In the genomic region with DNA sequence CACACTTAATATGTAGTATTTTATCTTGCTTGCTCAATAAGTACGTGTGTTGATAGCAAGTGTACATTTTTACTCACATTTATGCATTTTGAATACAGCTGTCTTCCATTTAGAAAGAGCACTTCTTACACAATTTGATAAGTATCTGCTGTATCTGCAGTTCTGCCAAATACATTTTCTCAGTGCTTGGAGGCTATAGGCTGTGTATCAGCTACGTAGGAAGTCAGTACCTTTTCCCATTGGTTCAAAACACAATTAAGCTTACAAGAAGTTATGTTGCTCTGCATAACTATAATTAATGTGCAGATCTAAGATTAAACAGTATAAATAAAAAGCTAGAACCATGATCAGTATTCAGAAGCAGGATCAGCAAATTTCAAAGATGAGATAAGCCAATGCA, we compare ENCODE assay signal across 27 cellular contexts.
"Had no signal": no experiment of that assay in that cellular context is flagged by ENCODE, and none has a peak within 500 bp of the region (broad histone marks: within the 10 kb centered on the region; RNA-seq: fewer than 3 reads in every experiment).

No MANE protein-coding gene starts in this region.

- H3K27ac Mint-ChIP-seq: stimulated activated effector memory CD8-positive, alpha-beta T cell treated with anti-CD3 and anti-CD28 coated beads, Interleukin-12 subunit alpha, Interleukin-12 subunit beta, amount 100 ng/mL, for 72 hours; stimulated activated memory B cell treated with anti-CD40 and anti-IgM and Interleukin-4, amounts not matched to agents 10 μg/mL and 1 μg/mL and 100 μg/mL, for 72 hours; stimulated activated naive B cell treated with anti-CD40 and anti-IgM and Interleukin-4, amounts not matched to agents 10 μg/mL and 1 μg/mL and 100 μg/mL, for 72 hours; stimulated activated naive CD8-positive, alpha-beta T cell treated with anti-CD3 and anti-CD28 coated beads, Interleukin-15, amount 100 ng/mL, for 72 hours; stimulated activated naive CD8-positive, alpha-beta T cell treated with anti-CD3 and anti-CD28 coated beads, Interleukin-15, Interleukin-2, amounts not matched to agents 100 ng/mL and 50 ng/mL, for 24 hours; type B pancreatic cell had no signal

- H3K4me3 ChIP-seq: stomach, suprapubic skin, testis, thoracic aorta, thyroid gland, tibial artery, tibial nerve, transverse colon, upper lobe of left lung, upper lobe of right lung, uterus, vagina had no signal

- H3K9me3 Mint-ChIP-seq: stimulated activated effector memory CD8-positive, alpha-beta T cell treated with anti-CD3 and anti-CD28 coated beads, Interleukin-12 subunit alpha, Interleukin-12 subunit beta, amount 100 ng/mL, for 72 hours; stimulated activated memory B cell treated with anti-CD40 and anti-IgM and Interleukin-4, amounts not matched to agents 10 μg/mL and 1 μg/mL and 100 μg/mL, for 72 hours; type B pancreatic cell had no signal

- H3K4me1 ChIP-seq: stomach, suprapubic skin, testis, thyroid gland, tibial artery, tibial nerve, transverse colon, upper lobe of left lung, upper lobe of right lung, uterus, vagina had no signal

- H3K27me3 Mint-ChIP-seq: stimulated activated memory B cell treated with anti-CD40 and anti-IgM and Interleukin-4, amounts not matched to agents 10 μg/mL and 1 μg/mL and 100 μg/mL, for 72 hours; stimulated activated naive B cell treated with anti-CD40 and anti-IgM and Interleukin-4, amounts not matched to agents 10 μg/mL and 1 μg/mL and 100 μg/mL, for 72 hours; stimulated activated naive CD8-positive, alpha-beta T cell treated with anti-CD3 and anti-CD28 coated beads, Interleukin-15, Interleukin-2, amounts not matched to agents 100 ng/mL and 50 ng/mL, for 24 hours; type B pancreatic cell had no signal

- H3K9me3 ChIP-seq: stomach, suprapubic skin, testis, thoracic aorta, thyroid gland, tibial artery, tibial nerve, transverse colon, upper lobe of left lung, upper lobe of right lung, uterus, vagina had no signal

- ATAC-seq: stimulated activated effector memory CD8-positive, alpha-beta T cell treated with anti-CD3 and anti-CD28 coated beads, Interleukin-12 subunit alpha, Interleukin-12 subunit beta, amount 100 ng/mL, for 72 hours; stimulated activated memory B cell treated with anti-CD40 and anti-IgM and Interleukin-4, amounts not matched to agents 10 μg/mL and 1 μg/mL and 100 μg/mL, for 72 hours; stimulated activated naive B cell treated with anti-CD40 and anti-IgM and Interleukin-4, amounts not matched to agents 10 μg/mL and 1 μg/mL and 100 μg/mL, for 72 hours; stimulated activated naive CD8-positive, alpha-beta T cell treated with anti-CD3 and anti-CD28 coated beads, Interleukin-15, amount 100 ng/mL, for 72 hours; stimulated activated naive CD8-positive, alpha-beta T cell treated with anti-CD3 and anti-CD28 coated beads, Interleukin-15, Interleukin-2, amounts not matched to agents 100 U/mL and 50 U/mL, for 24 hours; upper lobe of right lung had no signal

- H3K36me3 Mint-ChIP-seq: stimulated activated effector memory CD8-positive, alpha-beta T cell treated with anti-CD3 and anti-CD28 coated beads, Interleukin-12 subunit alpha, Interleukin-12 subunit beta, amount 100 ng/mL, for 72 hours; stimulated activated memory B cell treated with anti-CD40 and anti-IgM and Interleukin-4, amounts not matched to agents 10 μg/mL and 1 μg/mL and 100 μg/mL, for 72 hours; stimulated activated naive B cell treated with anti-CD40 and anti-IgM and Interleukin-4, amounts not matched to agents 10 μg/mL and 1 μg/mL and 100 μg/mL, for 72 hours; type B pancreatic cell had no signal

- H3K36me3 ChIP-seq: stomach, suprapubic skin, thoracic aorta, thyroid gland, tibial artery, tibial nerve, transverse colon, upper lobe of left lung, upper lobe of right lung, uterus, vagina had no signal

- H3K27me3 ChIP-seq: stomach, suprapubic skin, testis, thyroid gland, tibial artery, tibial nerve, transverse colon, upper lobe of left lung, upper lobe of right lung, uterus, vagina had no signal

- DNase-seq: stimulated activated CD4-positive, alpha-beta T cell treated with anti-CD3 and anti-CD28 coated beads, Interleukin-2, amount 100 ng/mL, for 48 hours; stimulated activated CD4-positive, alpha-beta T cell treated with anti-CD3 and anti-CD28 coated beads, Interleukin-4, amount 100 ng/mL, for 1 hour; stimulated activated CD4-positive, alpha-beta T cell treated with anti-CD3 and anti-CD28 coated beads, Interleukin-4, amount 100 ng/mL, for 4 hours; stimulated activated CD8-positive, alpha-beta memory T cell treated with anti-CD3 and anti-CD28 coated beads, Interleukin-4, amount 100 ng/mL, for 48 hours; stimulated activated naive B cell treated with anti-CD40 and anti-IgM and Interleukin-4, amounts not matched to agents 10 μg/mL and 1 μg/mL and 100 μg/mL, for 72 hours; stimulated activated naive CD4-positive, alpha-beta T cell; stimulated activated naive CD4-positive, alpha-beta T cell treated with Interleukin-2 at 50 U/mL for 16 hours; stimulated activated naive CD8-positive, alpha-beta T cell treated with anti-CD3 and anti-CD28 coated beads, Interleukin-15, amount 100 ng/mL, for 72 hours; stimulated activated naive CD8-positive, alpha-beta T cell treated with anti-CD3 and anti-CD28 coated beads, Interleukin-15, Interleukin-2, amounts not matched to agents 100 U/mL and 50 U/mL, for 24 hours; stomach; substantia nigra; testis; thyroid gland; tibial artery; transverse colon; upper lobe of left lung; upper lobe of right lung; uterus had no signal

- FAIRE-seq: urothelium cell line had no signal

- H3K4me1 Mint-ChIP-seq: stimulated activated effector memory CD8-positive, alpha-beta T cell treated with anti-CD3 and anti-CD28 coated beads, Interleukin-12 subunit alpha, Interleukin-12 subunit beta, amount 100 ng/mL, for 72 hours; stimulated activated memory B cell treated with anti-CD40 and anti-IgM and Interleukin-4, amounts not matched to agents 10 μg/mL and 1 μg/mL and 100 μg/mL, for 72 hours; stimulated activated naive B cell treated with anti-CD40 and anti-IgM and Interleukin-4, amounts not matched to agents 10 μg/mL and 1 μg/mL and 100 μg/mL, for 72 hours; stimulated activated naive CD8-positive, alpha-beta T cell treated with anti-CD3 and anti-CD28 coated beads, Interleukin-15, amount 100 ng/mL, for 72 hours had no signal

- H3K27ac ChIP-seq: stomach, suprapubic skin, testis, thoracic aorta, thyroid gland, tibial artery, tibial nerve, transverse colon, upper lobe of left lung, upper lobe of right lung, uterus, vagina had no signal

- H3K4me3 Mint-ChIP-seq: stimulated activated effector memory CD8-positive, alpha-beta T cell treated with anti-CD3 and anti-CD28 coated beads, Interleukin-12 subunit alpha, Interleukin-12 subunit beta, amount 100 ng/mL, for 72 hours; stimulated activated memory B cell treated with anti-CD40 and anti-IgM and Interleukin-4, amounts not matched to agents 10 μg/mL and 1 μg/mL and 100 μg/mL, for 72 hours; stimulated activated naive B cell treated with anti-CD40 and anti-IgM and Interleukin-4, amounts not matched to agents 10 μg/mL and 1 μg/mL and 100 μg/mL, for 72 hours; stimulated activated naive CD8-positive, alpha-beta T cell treated with anti-CD3 and anti-CD28 coated beads, Interleukin-15, amount 100 ng/mL, for 72 hours; stimulated activated naive CD8-positive, alpha-beta T cell treated with anti-CD3 and anti-CD28 coated beads, Interleukin-15, Interleukin-2, amounts not matched to agents 100 ng/mL and 50 ng/mL, for 24 hours; type B pancreatic cell had no signal
